8 cellular contexts compared by ENCODE assay signal in the genomic region with DNA sequence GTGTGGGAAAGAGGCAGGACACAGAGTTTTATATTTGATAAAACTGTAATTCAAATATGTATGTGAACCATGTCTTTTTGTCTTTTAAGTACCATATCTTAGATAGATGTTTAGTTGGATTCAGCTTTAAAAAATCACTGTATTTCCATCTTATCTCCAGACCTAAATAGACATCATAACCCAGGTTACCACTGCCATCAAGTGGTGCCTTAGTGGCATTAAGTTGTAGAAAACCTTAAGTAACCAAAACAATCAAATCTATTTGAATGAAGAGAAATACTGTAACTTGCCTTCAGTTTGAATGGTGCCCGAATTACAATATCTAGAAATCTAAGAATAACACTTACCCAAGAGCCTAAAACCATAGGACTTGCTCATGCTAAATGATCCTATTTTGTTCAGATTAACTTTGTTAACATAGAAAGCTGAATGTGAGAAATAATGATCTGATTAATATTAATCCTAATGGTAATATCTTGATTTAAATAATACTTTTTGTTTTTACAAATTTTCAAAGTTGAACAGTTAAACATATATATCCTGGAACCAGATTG.
A peak's percentile ranks its signal among the peaks of the same experiment; 100 is the strongest.
DNase-seq lines count a peak whose midpoint lies in the region; ATAC-seq and TF ChIP-seq lines count a peak whose summit lies in the region.

No MANE protein-coding gene starts in this region.

- peaks cover 4% of the 10 kb centered on the region for H3K27me3 Mint-ChIP-seq in osteocyte (ENCODE audit: unreplicated experiment)
- no peaks in the 10 kb centered on the region for H3K27me3 Mint-ChIP-seq in activated CD4-positive, alpha-beta memory T cell treated with anti-CD3 and anti-CD28 coated beads for 36 hours

- H3K27ac Mint-ChIP-seq in osteocyte (ENCODE audit: unreplicated experiment), result no peak overlapping the region
- H3K27ac Mint-ChIP-seq in activated CD4-positive, alpha-beta memory T cell treated with anti-CD3 and anti-CD28 coated beads for 36 hours, result no peak overlapping the region

- no peaks in the 10 kb centered on the region for H3K36me3 Mint-ChIP-seq in osteocyte (ENCODE audit: unreplicated experiment)
- H3K36me3 Mint-ChIP-seq in activated CD4-positive, alpha-beta memory T cell treated with anti-CD3 and anti-CD28 coated beads for 36 hours, result no peaks in the 10 kb centered on the region

- no peak overlapping the region for H3K4me3 Mint-ChIP-seq in osteocyte (ENCODE audit: unreplicated experiment)
- H3K4me3 Mint-ChIP-seq in activated CD4-positive, alpha-beta memory T cell treated with anti-CD3 and anti-CD28 coated beads for 36 hours, result no peak overlapping the region

- H3K9me3 Mint-ChIP-seq in osteocyte (ENCODE audit: unreplicated experiment), result no peaks in the 10 kb centered on the region
- H3K9me3 Mint-ChIP-seq in activated CD4-positive, alpha-beta memory T cell treated with anti-CD3 and anti-CD28 coated beads for 36 hours, result no peaks in the 10 kb centered on the region

- no peak for ATAC-seq in GM21515 (IDR thresholded peaks at IDR 0.05; ENCODE audit: unreplicated experiment)
- no peak for ATAC-seq in HG03469 (IDR thresholded peaks at IDR 0.05; ENCODE audit: unreplicated experiment)

- POLR2A ChIA-PET in activated CD4-positive, alpha-beta memory T cell treated with anti-CD3 and anti-CD28 coated beads for 36 hours (lab: Charles Lee), result no interaction called here

- peak; percentile 43 for TF ChIP-seq CTCF in osteocyte (IDR thresholded peaks at IDR 0.05)

- CTCF ChIA-PET in activated CD4-positive, alpha-beta memory T cell treated with anti-CD3 and anti-CD28 coated beads for 36 hours (lab: Charles Lee), result interaction anchor here (0.7 to 1.4 kb wide), 3 partner anchors 42 to 706 kb away, joined by 3 to 4 read pairs (median 3); no protein-coding TSS in a partner anchor

- intact Hi-C loops in activated CD4-positive, alpha-beta memory T cell treated with anti-CD3 and anti-CD28 coated beads for 36 hours (cut with micrococcal nuclease), result loop anchor here (5.0 kb wide), 1 partner anchor 246 kb away; no protein-coding TSS in a partner anchor

- H3K4me1 Mint-ChIP-seq in osteocyte (ENCODE audit: unreplicated experiment), result no peaks in the 10 kb centered on the region
- no peaks in the 10 kb centered on the region for H3K4me1 Mint-ChIP-seq in activated CD4-positive, alpha-beta memory T cell treated with anti-CD3 and anti-CD28 coated beads for 36 hours (ENCODE audit: low read depth)

- DNase-seq in NCI-H526 (lab: John Stamatoyannopoulos, UW), result peak; percentile 26 to 54
- no peak for DNase-seq in NCI-H526 treated with DMSO at 0.1 percent for 48 hours (lab: John Stamatoyannopoulos, UW)
- DNase-seq in NCI-H2107 treated with DMSO at 0.1 percent for 48 hours (lab: John Stamatoyannopoulos, UW; ENCODE audit: unreplicated experiment), result peak; percentile 31
- peak; percentile 6 for DNase-seq in cerebellum (ENCODE audit: low spot score)
- DNase-seq in osteocyte (ENCODE audit: extremely low spot score, unreplicated experiment), result no peak
- no peak for DNase-seq in activated CD4-positive, alpha-beta memory T cell treated with anti-CD3 and anti-CD28 coated beads for 36 hours

Comparison
In these comparisons a context has a peak if more than half of its experiments do, and no peak if none do; other contexts are left out.
1. DNase-seq: peak in NCI-H526 (2 of 2), NCI-H2107 treated with DMSO at 0.1 percent for 48 hours (single experiment) and cerebellum (single experiment); none in NCI-H526 treated with DMSO at 0.1 percent for 48 hours (single experiment), osteocyte (single experiment) and activated CD4-positive, alpha-beta memory T cell treated with anti-CD3 and anti-CD28 coated beads for 36 hours (single experiment).